In genomic region chr12:54159549-54159948, GRCh38 we compare ENCODE assay signal across 19 cellular contexts. TPM values are rescaled to one million over a fixed set of nuclear protein-coding genes. Genes with fewer than 3 reads are reported as not detected.
DNase-seq lines count a peak whose midpoint lies in the region; ATAC-seq and TF ChIP-seq lines count a peak whose summit lies in the region.
"Had no signal": no experiment of that assay in that cellular context is flagged by ENCODE, and none has a peak within 500 bp of the region (broad histone marks: within the 10 kb centered on the region; RNA-seq: fewer than 3 reads in every experiment).

No MANE protein-coding gene starts in this region.

- no peak for ATAC-seq in HG03460 (IDR thresholded peaks at IDR 0.05; ENCODE audit: unreplicated experiment)

- H3K4me1 Mint-ChIP-seq in nephron progenitor cell (no peaks in the 10 kb centered on the region), chondrocyte (ENCODE audit: low read depth) (no peaks in the 10 kb centered on the region)
- H3K4me1 Mint-ChIP-seq: activated CD4-positive, alpha-beta T cell treated with anti-CD3 and anti-CD28 coated beads for 36 hours; activated naive CD8-positive, alpha-beta T cell treated with anti-CD3 and anti-CD28 coated beads, Interleukin-2, amount 10 ng/mL, durations not matched to agents 7 days and 5 days had no signal

- peak overlapping the region; percentile 13 for H3K4me3 ChIP-seq in Jurkat, Clone E6-1 (ENCODE audit: low read length)
- H3K4me3 ChIP-seq: colonic mucosa, HAP-1, psoas muscle, skin epidermis, thoracic aorta had no signal

- DNase-seq in DMS153 treated with DMSO at 0.1 percent for 48 hours (lab: John Stamatoyannopoulos, UW; ENCODE audit: unreplicated experiment) (peak; percentile 40), nephron progenitor cell (no peak), chondrocyte (ENCODE audit: low spot score) (no peak), GM19238 (ENCODE audit: insufficient read length, low spot score) (no peak)
- DNase-seq in Jurkat, Clone E6-1 (ENCODE audit: low read depth, low spot score), result no peak
- DNase-seq: activated naive CD8-positive, alpha-beta T cell treated with anti-CD3 and anti-CD28 coated beads, Interleukin-2, amount 10 ng/mL, durations not matched to agents 7 days and 5 days; brain microvascular endothelial cell; naive thymus-derived CD4-positive, alpha-beta T cell; NCI-H345; psoas muscle; stimulated activated naive CD4-positive, alpha-beta T cell had no signal

- H3K27ac Mint-ChIP-seq in nephron progenitor cell, result no peak overlapping the region
- H3K27ac Mint-ChIP-seq in chondrocyte (ENCODE audit: unreplicated experiment), result no peak overlapping the region
- H3K27ac Mint-ChIP-seq: activated CD4-positive, alpha-beta T cell treated with anti-CD3 and anti-CD28 coated beads for 36 hours; activated naive CD8-positive, alpha-beta T cell treated with anti-CD3 and anti-CD28 coated beads, Interleukin-2, amount 10 ng/mL, durations not matched to agents 7 days and 5 days; CD4-positive, CD25-positive, alpha-beta regulatory T cell had no signal

- H3K27ac ChIP-seq in VCaP, result peak overlapping the region; percentile 69; the same call in 1 of the 2 replicates
- H3K27ac ChIP-seq: brain microvascular endothelial cell, colonic mucosa, psoas muscle, skin epidermis, thoracic aorta had no signal

- no peaks in the 10 kb centered on the region for H3K36me3 Mint-ChIP-seq in nephron progenitor cell (ENCODE audit: low read depth)
- peaks cover 3% of the 10 kb centered on the region for H3K36me3 Mint-ChIP-seq in chondrocyte (ENCODE audit: low read depth)
- H3K36me3 Mint-ChIP-seq: activated naive CD8-positive, alpha-beta T cell treated with anti-CD3 and anti-CD28 coated beads, Interleukin-2, amount 10 ng/mL, durations not matched to agents 7 days and 5 days; CD4-positive, CD25-positive, alpha-beta regulatory T cell had no signal

- H3K27me3 Mint-ChIP-seq in nephron progenitor cell (ENCODE audit: low read depth, poor library complexity), result peaks cover 7% of the 10 kb centered on the region
- H3K27me3 Mint-ChIP-seq in chondrocyte (ENCODE audit: low read depth), result peaks cover 64% of the 10 kb centered on the region

- H3K4me3 Mint-ChIP-seq in nephron progenitor cell (peak overlapping the region; percentile 41), chondrocyte (ENCODE audit: unreplicated experiment) (no peak overlapping the region)
- H3K4me3 Mint-ChIP-seq: activated CD4-positive, alpha-beta T cell treated with anti-CD3 and anti-CD28 coated beads for 36 hours; activated naive CD8-positive, alpha-beta T cell treated with anti-CD3 and anti-CD28 coated beads, Interleukin-2, amount 10 ng/mL, durations not matched to agents 7 days and 5 days; CD4-positive, CD25-positive, alpha-beta regulatory T cell; naive thymus-derived CD4-positive, alpha-beta T cell had no signal

- H3K9me3 Mint-ChIP-seq in nephron progenitor cell (no peaks in the 10 kb centered on the region), chondrocyte (ENCODE audit: low read depth) (no peaks in the 10 kb centered on the region)
- H3K9me3 Mint-ChIP-seq: activated naive CD8-positive, alpha-beta T cell treated with anti-CD3 and anti-CD28 coated beads, Interleukin-2, amount 10 ng/mL, durations not matched to agents 7 days and 5 days had no signal

- TF ChIP-seq CTCF in VCaP (conservative IDR thresholded peaks at IDR 0.05), result no peak
- no peak for TF ChIP-seq CTCF in nephron progenitor cell (IDR thresholded peaks at IDR 0.05)
- TF ChIP-seq CTCF in chondrocyte (IDR thresholded peaks at IDR 0.05), result no peak

RNA-seq across cellular contexts. Expression of gene SMUG1, which starts 29.2 kb away (rescaled TPM):
- 36.9 TPM for polyA plus RNA-seq in Jurkat, Clone E6-1 (2012; ENCODE audit: insufficient read depth, insufficient read length)
- total RNA-seq in chondrocyte, result 21.1 to 28.7 TPM (median 23.6 TPM) in 3 replicates
